ENCODE assay signal across 28 cellular contexts in the genomic region with DNA sequence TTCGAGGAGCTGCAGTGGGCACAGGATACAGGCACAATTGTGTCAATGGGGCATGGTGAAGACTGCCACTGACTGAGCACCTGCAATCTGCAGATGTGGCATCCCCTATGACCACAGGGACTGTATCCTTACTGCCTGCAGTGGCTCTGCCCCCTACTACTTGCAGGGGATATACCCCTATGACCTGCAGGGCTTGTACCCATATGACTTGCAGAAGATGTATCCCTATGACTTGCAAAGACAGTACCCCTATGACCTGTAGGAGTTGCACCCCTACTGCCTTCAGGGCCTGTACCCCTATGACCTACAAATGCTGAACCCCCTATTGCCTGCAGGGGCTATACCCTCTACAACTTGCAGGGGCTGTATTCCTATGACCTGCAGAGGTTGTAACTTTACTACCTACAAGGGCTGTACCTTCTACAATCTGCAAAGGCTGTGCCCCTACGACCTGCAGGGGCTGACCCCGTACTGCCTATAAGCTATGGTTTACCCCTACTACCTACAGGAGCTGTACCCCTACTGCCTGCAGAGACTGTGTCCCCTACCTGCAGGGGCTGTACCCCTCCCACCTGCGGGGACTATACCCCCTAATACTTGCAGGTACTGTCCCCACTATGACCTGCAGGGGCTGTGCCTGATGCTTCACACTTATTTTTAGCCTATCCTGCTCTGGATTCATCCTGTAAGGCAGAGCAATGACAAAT.
"Had no signal": no experiment of that assay in that cellular context is flagged by ENCODE, and none has a peak within 500 bp of the region (broad histone marks: within the 10 kb centered on the region; RNA-seq: fewer than 3 reads in every experiment).

No MANE protein-coding gene starts in this region.

- DNase-seq: activated CD4-positive, alpha-beta T cell treated with anti-CD3 and anti-CD28 coated beads, Interleukin-2, amount 10 ng/mL, durations not matched to agents 24 days and 14 days; activated CD4-positive, alpha-beta T cell treated with anti-CD3 and anti-CD28 coated beads, Interleukin-2, amount 50 U/mL, for 4 hours; activated CD8-positive, alpha-beta T cell treated with anti-CD3 and anti-CD28 coated beads for 36 hours; activated gamma-delta T cell; activated naive CD4-positive, alpha-beta T cell treated with Interleukin-2 at 50 U/mL for 16 hours; activated naive CD8-positive, alpha-beta T cell treated with anti-CD3 and anti-CD28 coated beads, Interleukin-2, amount 10 ng/mL, durations not matched to agents 7 days and 5 days; activated T-cell treated with anti-CD3 and anti-CD28 coated beads, Interleukin-2, amount 50 U/mL, for 1 hour; activated T-cell treated with anti-CD3 and anti-CD28 coated beads, Interleukin-2, amount 50 U/mL, for 72 hours; amygdala; IMR-90; NCI-H1092 treated with DMSO at 0.1 percent for 48 hours; NCI-H1417; NCI-H146; NCI-H187; NCI-H2029 treated with DMSO at 0.1 percent for 48 hours; NCI-H2107; NCI-H2171; NCI-H510A; NCI-H526; NCI-H748 treated with DMSO at 0.1 percent for 48 hours; NK-92 treated with Interleukin-12 subunit alpha and Interleukin-12 subunit beta, amount 100 ng/mL, for 24 hours; PC-3 had no signal

- H3K27me3 Mint-ChIP-seq: activated CD4-positive, alpha-beta T cell treated with anti-CD3 and anti-CD28 coated beads, Interleukin-2, amount 10 ng/mL, durations not matched to agents 24 days and 14 days; activated CD8-positive, alpha-beta T cell treated with anti-CD3 and anti-CD28 coated beads for 36 hours; activated naive CD4-positive, alpha-beta T cell treated with anti-CD3 and anti-CD28 coated beads, Interleukin-2, amount 50 U/mL, for 24 hours; activated naive CD8-positive, alpha-beta T cell treated with anti-CD3 and anti-CD28 coated beads, Interleukin-2, amount 10 ng/mL, durations not matched to agents 7 days and 5 days; activated T-helper 17 cell treated with anti-CD3 and anti-CD28 coated beads, Interleukin-2, amount 50 U/mL, for 72 hours had no signal

- H3K4me3 Mint-ChIP-seq: activated CD4-positive, alpha-beta T cell treated with anti-CD3 and anti-CD28 coated beads, Interleukin-2, amount 10 ng/mL, durations not matched to agents 24 days and 14 days; activated CD8-positive, alpha-beta T cell treated with anti-CD3 and anti-CD28 coated beads for 36 hours; activated naive CD4-positive, alpha-beta T cell treated with anti-CD3 and anti-CD28 coated beads, Interleukin-2, amount 50 U/mL, for 24 hours; activated naive CD8-positive, alpha-beta T cell treated with anti-CD3 and anti-CD28 coated beads, Interleukin-2, amount 10 ng/mL, durations not matched to agents 7 days and 5 days; activated T-cell treated with anti-CD3 and anti-CD28 coated beads, Interleukin-2, amount 50 U/mL, for 72 hours; activated T-helper 17 cell treated with anti-CD3 and anti-CD28 coated beads, Interleukin-2, amount 50 U/mL, for 72 hours had no signal

- H3K27ac ChIP-seq: ascending aorta, RWPE1 had no signal

- H3K36me3 Mint-ChIP-seq: activated naive CD4-positive, alpha-beta T cell treated with anti-CD3 and anti-CD28 coated beads, Interleukin-2, amount 50 U/mL, for 24 hours; activated naive CD8-positive, alpha-beta T cell treated with anti-CD3 and anti-CD28 coated beads, Interleukin-2, amount 10 ng/mL, durations not matched to agents 7 days and 5 days had no signal

- H3K27ac Mint-ChIP-seq: activated CD4-positive, alpha-beta T cell treated with anti-CD3 and anti-CD28 coated beads, Interleukin-2, amount 10 ng/mL, durations not matched to agents 24 days and 14 days; activated CD8-positive, alpha-beta T cell treated with anti-CD3 and anti-CD28 coated beads for 36 hours; activated naive CD4-positive, alpha-beta T cell treated with anti-CD3 and anti-CD28 coated beads, Interleukin-2, amount 50 U/mL, for 24 hours; activated naive CD8-positive, alpha-beta T cell treated with anti-CD3 and anti-CD28 coated beads, Interleukin-2, amount 10 ng/mL, durations not matched to agents 7 days and 5 days; activated T-cell treated with anti-CD3 and anti-CD28 coated beads, Interleukin-2, amount 50 U/mL, for 72 hours; activated T-helper 17 cell treated with anti-CD3 and anti-CD28 coated beads, Interleukin-2, amount 50 U/mL, for 72 hours had no signal

- H3K4me3 ChIP-seq: ascending aorta, K562 had no signal

- H3K9me3 Mint-ChIP-seq: activated CD4-positive, alpha-beta T cell treated with anti-CD3 and anti-CD28 coated beads, Interleukin-2, amount 10 ng/mL, durations not matched to agents 24 days and 14 days; activated naive CD4-positive, alpha-beta T cell treated with anti-CD3 and anti-CD28 coated beads, Interleukin-2, amount 50 U/mL, for 24 hours; activated naive CD8-positive, alpha-beta T cell treated with anti-CD3 and anti-CD28 coated beads, Interleukin-2, amount 10 ng/mL, durations not matched to agents 7 days and 5 days; activated T-cell treated with anti-CD3 and anti-CD28 coated beads, Interleukin-2, amount 50 U/mL, for 72 hours; activated T-helper 17 cell treated with anti-CD3 and anti-CD28 coated beads, Interleukin-2, amount 50 U/mL, for 72 hours had no signal

- ATAC-seq: activated CD8-positive, alpha-beta T cell treated with anti-CD3 and anti-CD28 coated beads for 36 hours; activated T-cell treated with anti-CD3 and anti-CD28 coated beads, Interleukin-2, amount 50 U/mL, for 72 hours; activated T-helper 17 cell treated with anti-CD3 and anti-CD28 coated beads, Interleukin-2, amount 50 U/mL, for 72 hours; K562; PC-3; Right ventricle myocardium inferior had no signal

- H3K36me3 ChIP-seq: ascending aorta had no signal

- H3K4me1 ChIP-seq: ascending aorta had no signal

- H3K4me1 Mint-ChIP-seq: activated CD4-positive, alpha-beta T cell treated with anti-CD3 and anti-CD28 coated beads, Interleukin-2, amount 10 ng/mL, durations not matched to agents 24 days and 14 days; activated naive CD4-positive, alpha-beta T cell treated with anti-CD3 and anti-CD28 coated beads, Interleukin-2, amount 50 U/mL, for 24 hours; activated naive CD8-positive, alpha-beta T cell treated with anti-CD3 and anti-CD28 coated beads, Interleukin-2, amount 10 ng/mL, durations not matched to agents 7 days and 5 days; activated T-helper 17 cell treated with anti-CD3 and anti-CD28 coated beads, Interleukin-2, amount 50 U/mL, for 72 hours had no signal

- H3K27me3 ChIP-seq: ascending aorta had no signal

- H3K9me3 ChIP-seq: ascending aorta had no signal
